ENCODE assay signal across 8 cellular contexts in the genomic region with DNA sequence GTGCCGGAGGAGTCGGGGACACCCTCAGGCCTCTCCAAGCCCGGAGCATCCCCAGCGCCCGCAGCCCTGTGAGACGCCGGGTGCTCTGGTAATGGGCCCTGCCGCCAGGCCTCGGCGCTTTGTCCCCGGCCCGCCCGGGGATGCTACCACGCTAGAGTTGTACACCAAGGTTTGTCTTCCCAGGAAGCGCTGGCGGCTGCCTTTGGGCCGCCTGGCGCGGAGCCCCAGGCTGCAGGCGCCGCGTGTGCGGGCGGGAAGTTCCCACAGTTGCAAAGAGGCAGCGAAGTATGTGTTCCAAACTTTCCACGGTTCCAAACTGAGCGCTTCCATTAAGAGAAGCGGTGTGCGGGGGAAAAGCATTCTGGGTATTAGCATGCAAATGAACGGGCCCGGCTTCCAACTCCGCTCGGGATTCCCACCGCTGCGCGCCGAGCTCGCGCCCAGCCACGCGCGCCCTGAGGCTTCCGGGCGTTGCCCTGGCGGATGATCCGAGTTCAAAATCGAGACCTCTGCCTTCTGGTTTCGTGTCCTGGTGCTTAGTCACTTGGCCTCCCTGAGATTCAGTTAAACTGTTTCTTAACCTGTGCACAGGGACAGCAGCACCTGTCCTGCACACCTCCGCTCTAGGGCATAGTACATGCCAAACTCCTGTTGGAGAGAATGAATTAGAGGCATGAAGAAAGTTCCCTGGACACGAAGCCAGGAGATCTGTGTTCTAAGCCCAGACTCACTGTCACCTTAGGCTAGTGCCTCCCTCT. TPM values are rescaled to one million over a fixed set of nuclear protein-coding genes. Genes with fewer than 3 reads are reported as not detected.
DNase-seq lines count a peak whose midpoint lies in the region; ATAC-seq and TF ChIP-seq lines count a peak whose summit lies in the region.

No MANE protein-coding gene starts in this region.

- peaks cover 17% of the 10 kb centered on the region for H3K36me3 ChIP-seq in HUES64 (ENCODE audit: insufficient read depth, low read length)
- H3K36me3 ChIP-seq in stomach: peaks cover 0 to 4% (median 2%) of the 10 kb centered on the region in 4 donors

- H3K9ac ChIP-seq in HUES64 (ENCODE audit: low read depth, low read length): peak overlapping the region; percentile 97

- peak; percentile 8 to 9 for ATAC-seq in naive thymus-derived CD8-positive, alpha-beta T cell
- ATAC-seq in GM19467 (IDR thresholded peaks at IDR 0.05; ENCODE audit: unreplicated experiment): no peak

- DNase-seq in DMS 273 treated with DMSO at 0.1 percent for 48 hours (lab: John Stamatoyannopoulos, UW): peak; percentile 11
- DNase-seq in RKO (ENCODE audit: low spot score): peak; percentile 73
- DNase-seq in activated T-helper 9 cell treated with anti-CD3 and anti-CD28 coated beads, Interleukin-2, amount 50 U/mL, for 16 hours (ENCODE audit: low read depth): peak; percentile 44
- peak; percentile 64 for DNase-seq in fibroblast of peridontal ligament (ENCODE audit: extremely low read depth)
- DNase-seq in naive thymus-derived CD8-positive, alpha-beta T cell: peak; percentile 21 to 69 (median 50)
- peak; percentile 67 for DNase-seq in stomach

- no peak for TF ChIP-seq EP300 in stomach (IDR thresholded peaks at IDR 0.05)

- no peaks in the 10 kb centered on the region for H3K9me3 ChIP-seq in HUES64 (ENCODE audit: insufficient read depth, low read depth, low read length)
- no peaks in the 10 kb centered on the region for H3K9me3 ChIP-seq in stomach

- H3K27me3 Mint-ChIP-seq in naive thymus-derived CD8-positive, alpha-beta T cell: no peaks in the 10 kb centered on the region

- H3K27ac ChIP-seq in HUES64 (ENCODE audit: low read depth, low read length): peak overlapping the region; percentile 97
- peak overlapping the region; percentile 88 to 93 (median 89) for H3K27ac ChIP-seq in stomach

- H3K9me3 Mint-ChIP-seq in naive thymus-derived CD8-positive, alpha-beta T cell: no peaks in the 10 kb centered on the region

- H3K27me3 ChIP-seq in HUES64 (ENCODE audit: insufficient read depth, low read length) (no peaks in the 10 kb centered on the region), stomach (peaks cover 0 to 2% (median 0%) of the 10 kb centered on the region in 3 donors)

- intact Hi-C loops in stomach (cut with DNase I; ENCODE audit: low total_unique reads): no loop called here

- no peak for TF ChIP-seq POLR2A in stomach (IDR thresholded peaks at IDR 0.05)

- H3K4me1 ChIP-seq in HUES64 (ENCODE audit: insufficient read depth, low read length) (peaks cover 20% of the 10 kb centered on the region), stomach (peaks cover 37 to 51% (median 48%) of the 10 kb centered on the region in 4 donors)

- peak overlapping the region in 9 of 10 donors; percentile 35 to 90 (median 77) for H3K27ac Mint-ChIP-seq in naive thymus-derived CD8-positive, alpha-beta T cell

- peaks cover 15 to 37% (median 34%) of the 10 kb centered on the region in 4 donors for H3K4me1 Mint-ChIP-seq in naive thymus-derived CD8-positive, alpha-beta T cell

- 3% methylated on average over 50 of the region's 50 CpGs for WGBS in HUES64
- WGBS in stomach, 5 donors: 0 to 3% (median 1%) methylated on average over 31 to 50 of the region's 50 CpGs

- peaks cover 0 to 13% (median 5%) of the 10 kb centered on the region in 3 donors for H3K36me3 Mint-ChIP-seq in naive thymus-derived CD8-positive, alpha-beta T cell

- TF ChIP-seq CTCF in stomach (IDR thresholded peaks at IDR 0.05): no peak

- POLR2A ChIA-PET in naive thymus-derived CD8-positive, alpha-beta T cell (lab: Charles Lee): interaction anchor here (0.5 to 14.2 kb wide), 22 partner anchors 10 to 1793 kb away, joined by 3 to 352 read pairs (median 4); a partner anchor contains a TSS

- H3K4me3 Mint-ChIP-seq in naive thymus-derived CD8-positive, alpha-beta T cell: peak overlapping the region; percentile 80 to 92 (median 86)

- peak overlapping the region; percentile 81 for H3K4me3 ChIP-seq in HUES64 (ENCODE audit: low read length)
- H3K4me3 ChIP-seq in stomach: peak overlapping the region; percentile 62 to 76 (median 72)

RNA-seq across cellular contexts. Expression of a gene that starts 1.3 kb away (rescaled TPM):
- polyA plus RNA-seq in HUES64 (2013, experiment 1 of 2): 51.1 TPM
- polyA plus RNA-seq in HUES64 (2013, experiment 2 of 2): 52.4 TPM
- total RNA-seq in naive thymus-derived CD8-positive, alpha-beta T cell: 10 to 100 TPM; 66.9 to 70.6 TPM
- 10 to 100 TPM; 17.8 to 34.2 (median 19.0) TPM for polyA plus RNA-seq in naive thymus-derived CD8-positive, alpha-beta T cell
- total RNA-seq in stomach: 10 to 100 TPM in 3 of 5 donors, 1 to 10 TPM in 2; 4.9 to 20.9 (median 14.1) TPM
- polyA plus RNA-seq in stomach: 10 to 100 TPM in 2 of 3 donors, 1 to 10 TPM in 1; 7.8 to 21.1 (median 13.8) TPM

RNA-seq across cellular contexts. Expression of a gene that starts 52.0 kb away (rescaled TPM):
- 79.2 TPM for polyA plus RNA-seq in HUES64 (2013, experiment 1 of 2)
- 72.9 TPM for polyA plus RNA-seq in HUES64 (2013, experiment 2 of 2)
- 100 to 1,000 TPM; 106 to 112 TPM for total RNA-seq in naive thymus-derived CD8-positive, alpha-beta T cell
- polyA plus RNA-seq in naive thymus-derived CD8-positive, alpha-beta T cell: 10 to 100 TPM; 82.1 to 92.7 (median 90.8) TPM
- 10 to 100 TPM in 4 of 5 donors, 1 to 10 TPM in 1; 9.4 to 62.2 (median 35.0) TPM for total RNA-seq in stomach
- polyA plus RNA-seq in stomach: 10 to 100 TPM; 43.9 to 51.2 (median 46.2) TPM

RNA-seq across cellular contexts. Expression of a gene that starts 55.1 kb away (rescaled TPM):
- 0.90 TPM for polyA plus RNA-seq in HUES64 (2013, experiment 1 of 2)
- 1.7 TPM for polyA plus RNA-seq in HUES64 (2013, experiment 2 of 2)
- 100 to 1,000 TPM; 730 to 741 TPM for total RNA-seq in naive thymus-derived CD8-positive, alpha-beta T cell
- polyA plus RNA-seq in naive thymus-derived CD8-positive, alpha-beta T cell: 100 to 1,000 TPM; 530 to 963 (median 585) TPM
- total RNA-seq in stomach: 10 to 100 TPM in 3 of 5 donors, 1 to 10 TPM in 2; 3.5 to 53.0 (median 20.5) TPM
- 1 to 10 TPM; 6.6 to 8.5 (median 7.6) TPM for polyA plus RNA-seq in stomach

Comparison
In these comparisons a context has a peak if more than half of its experiments do, and no peak if none do; other contexts are left out.
1. DNase-seq: peak in every context shown above with its lines; median percentile 73 in RKO; 67 in stomach; 64 in fibroblast of peridontal ligament; 50 in naive thymus-derived CD8-positive, alpha-beta T cell; 44 in activated T-helper 9 cell treated with anti-CD3 and anti-CD28 coated beads, Interleukin-2, amount 50 U/mL, for 16 hours; 11 in DMS 273 treated with DMSO at 0.1 percent for 48 hours.
2. RNA of a gene that starts 55.1 kb away (total RNA-seq): 730 to 741 TPM in naive thymus-derived CD8-positive, alpha-beta T cell; 3.5 to 53.0 TPM in stomach; every median in the first group is over 10 times any median in the second.